Comparison of ENCODE assay signal across 2 cellular contexts in the genomic region with DNA sequence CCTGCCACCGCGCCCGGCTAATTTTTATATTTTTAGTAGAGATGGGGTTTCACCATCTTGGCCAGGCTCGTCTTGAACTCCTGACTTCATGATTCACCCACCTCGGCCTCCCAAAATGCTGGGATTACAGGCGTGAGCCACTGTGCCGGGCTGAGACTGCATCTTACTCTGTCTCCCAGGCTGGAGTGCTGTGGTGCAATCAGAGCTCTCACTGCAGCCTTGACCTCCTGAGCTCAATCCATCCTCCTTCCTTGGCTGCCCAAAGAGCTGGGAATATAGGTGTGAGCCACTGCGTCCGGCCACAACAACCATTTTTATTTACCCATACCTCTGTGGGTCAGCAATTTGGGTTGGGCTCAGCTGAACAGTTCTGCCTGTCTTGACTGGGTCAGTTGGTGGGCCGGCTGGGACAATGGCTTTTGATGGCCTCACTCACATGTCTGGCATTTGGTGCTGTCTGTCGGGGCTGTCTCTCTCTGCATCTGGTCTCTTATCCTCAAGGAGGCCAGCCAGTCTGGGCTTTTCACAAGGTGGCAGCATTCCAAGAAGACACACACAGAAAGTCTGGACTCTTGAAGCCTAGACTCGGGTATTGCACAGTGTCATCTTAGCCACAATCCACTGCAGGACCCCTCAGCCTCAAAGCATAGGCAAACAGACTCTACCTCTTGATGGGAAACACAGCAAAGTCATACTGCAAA.
TF ChIP-seq lines count a peak whose summit lies in the region.

No MANE protein-coding gene starts in this region.

TF ChIP-seq in HepG2, 621 proteins besides CTCF, POLR2A, EP300 and RAD21 (continues in another document):
- no peak for TF ChIP-seq ZNF674 (CRISPR knock-in tag; IDR thresholded peaks at IDR 0.05; ENCODE audit: low read depth)
- TF ChIP-seq CEBPB (IDR thresholded peaks at IDR 0.05; ENCODE audit: borderline replicate concordance, low read depth, low read length), result 0 out of 2 replicates have a peak, but pooled peaks have one; percentile 34
- TF ChIP-seq SALL1 (CRISPR knock-in tag; IDR thresholded peaks at IDR 0.05), result 0 out of 2 replicates have a peak, but pooled peaks have one; percentile 33
- TF ChIP-seq, protein P1, sequence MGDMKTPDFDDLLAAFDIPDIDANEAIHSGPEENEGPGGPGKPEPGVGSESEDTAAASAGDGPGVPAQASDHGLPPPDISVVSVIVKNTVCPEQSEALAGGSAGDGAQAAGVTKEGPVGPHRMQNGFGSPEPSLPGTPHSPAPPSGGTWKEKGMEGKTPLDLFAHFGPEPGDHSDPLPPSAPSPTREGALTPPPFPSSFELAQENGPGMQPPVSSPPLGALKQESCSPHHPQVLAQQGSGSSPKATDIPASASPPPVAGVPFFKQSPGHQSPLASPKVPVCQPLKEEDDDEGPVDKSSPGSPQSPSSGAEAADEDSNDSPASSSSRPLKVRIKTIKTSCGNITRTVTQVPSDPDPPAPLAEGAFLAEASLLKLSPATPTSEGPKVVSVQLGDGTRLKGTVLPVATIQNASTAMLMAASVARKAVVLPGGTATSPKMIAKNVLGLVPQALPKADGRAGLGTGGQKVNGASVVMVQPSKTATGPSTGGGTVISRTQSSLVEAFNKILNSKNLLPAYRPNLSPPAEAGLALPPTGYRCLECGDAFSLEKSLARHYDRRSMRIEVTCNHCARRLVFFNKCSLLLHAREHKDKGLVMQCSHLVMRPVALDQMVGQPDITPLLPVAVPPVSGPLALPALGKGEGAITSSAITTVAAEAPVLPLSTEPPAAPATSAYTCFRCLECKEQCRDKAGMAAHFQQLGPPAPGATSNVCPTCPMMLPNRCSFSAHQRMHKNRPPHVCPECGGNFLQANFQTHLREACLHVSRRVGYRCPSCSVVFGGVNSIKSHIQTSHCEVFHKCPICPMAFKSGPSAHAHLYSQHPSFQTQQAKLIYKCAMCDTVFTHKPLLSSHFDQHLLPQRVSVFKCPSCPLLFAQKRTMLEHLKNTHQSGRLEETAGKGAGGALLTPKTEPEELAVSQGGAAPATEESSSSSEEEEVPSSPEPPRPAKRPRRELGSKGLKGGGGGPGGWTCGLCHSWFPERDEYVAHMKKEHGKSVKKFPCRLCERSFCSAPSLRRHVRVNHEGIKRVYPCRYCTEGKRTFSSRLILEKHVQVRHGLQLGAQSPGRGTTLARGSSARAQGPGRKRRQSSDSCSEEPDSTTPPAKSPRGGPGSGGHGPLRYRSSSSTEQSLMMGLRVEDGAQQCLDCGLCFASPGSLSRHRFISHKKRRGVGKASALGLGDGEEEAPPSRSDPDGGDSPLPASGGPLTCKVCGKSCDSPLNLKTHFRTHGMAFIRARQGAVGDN (CRISPR knock-in tag; IDR thresholded peaks at IDR 0.05), result 0 out of 2 replicates have a peak, but pooled peaks have one; percentile 11
- TF ChIP-seq, protein P2, sequence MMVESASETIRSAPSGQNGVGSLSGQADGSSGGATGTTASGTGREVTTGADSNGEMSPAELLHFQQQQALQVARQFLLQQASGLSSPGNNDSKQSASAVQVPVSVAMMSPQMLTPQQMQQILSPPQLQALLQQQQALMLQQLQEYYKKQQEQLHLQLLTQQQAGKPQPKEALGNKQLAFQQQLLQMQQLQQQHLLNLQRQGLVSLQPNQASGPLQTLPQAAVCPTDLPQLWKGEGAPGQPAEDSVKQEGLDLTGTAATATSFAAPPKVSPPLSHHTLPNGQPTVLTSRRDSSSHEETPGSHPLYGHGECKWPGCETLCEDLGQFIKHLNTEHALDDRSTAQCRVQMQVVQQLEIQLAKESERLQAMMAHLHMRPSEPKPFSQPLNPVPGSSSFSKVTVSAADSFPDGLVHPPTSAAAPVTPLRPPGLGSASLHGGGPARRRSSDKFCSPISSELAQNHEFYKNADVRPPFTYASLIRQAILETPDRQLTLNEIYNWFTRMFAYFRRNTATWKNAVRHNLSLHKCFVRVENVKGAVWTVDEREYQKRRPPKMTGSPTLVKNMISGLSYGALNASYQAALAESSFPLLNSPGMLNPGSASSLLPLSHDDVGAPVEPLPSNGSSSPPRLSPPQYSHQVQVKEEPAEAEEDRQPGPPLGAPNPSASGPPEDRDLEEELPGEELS (CRISPR knock-in tag; IDR thresholded peaks at IDR 0.05), result 0 out of 2 replicates have a peak, but pooled peaks have one; percentile 21
- TF ChIP-seq, protein P3, sequence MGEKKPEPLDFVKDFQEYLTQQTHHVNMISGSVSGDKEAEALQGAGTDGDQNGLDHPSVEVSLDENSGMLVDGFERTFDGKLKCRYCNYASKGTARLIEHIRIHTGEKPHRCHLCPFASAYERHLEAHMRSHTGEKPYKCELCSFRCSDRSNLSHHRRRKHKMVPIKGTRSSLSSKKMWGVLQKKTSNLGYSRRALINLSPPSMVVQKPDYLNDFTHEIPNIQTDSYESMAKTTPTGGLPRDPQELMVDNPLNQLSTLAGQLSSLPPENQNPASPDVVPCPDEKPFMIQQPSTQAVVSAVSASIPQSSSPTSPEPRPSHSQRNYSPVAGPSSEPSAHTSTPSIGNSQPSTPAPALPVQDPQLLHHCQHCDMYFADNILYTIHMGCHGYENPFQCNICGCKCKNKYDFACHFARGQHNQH (CRISPR knock-in tag; IDR thresholded peaks at IDR 0.05), result no peak
- no peak for TF ChIP-seq CREB1 (IDR thresholded peaks at IDR 0.05)
- TF ChIP-seq CREB1 (CRISPR knock-in tag; IDR thresholded peaks at IDR 0.05), result no peak
- TF ChIP-seq ZNF451 (CRISPR knock-in tag; IDR thresholded peaks at IDR 0.05), result no peak
- no peak for TF ChIP-seq MED1 (CRISPR knock-in tag; IDR thresholded peaks at IDR 0.05)
- TF ChIP-seq ZFAT (CRISPR knock-in tag; conservative IDR thresholded peaks at IDR 0.05), result no peak
- TF ChIP-seq HNF4A (CRISPR knock-in tag; IDR thresholded peaks at IDR 0.05), result peak; percentile 37; the same call in 1 of the 2 replicates
- TF ChIP-seq ZC3H4 (CRISPR knock-in tag; IDR thresholded peaks at IDR 0.05; ENCODE audit: borderline replicate concordance), result no peak
- TF ChIP-seq CENPT (CRISPR knock-in tag; IDR thresholded peaks at IDR 0.05; ENCODE audit: low read depth), result no peak
- TF ChIP-seq, protein P4, sequence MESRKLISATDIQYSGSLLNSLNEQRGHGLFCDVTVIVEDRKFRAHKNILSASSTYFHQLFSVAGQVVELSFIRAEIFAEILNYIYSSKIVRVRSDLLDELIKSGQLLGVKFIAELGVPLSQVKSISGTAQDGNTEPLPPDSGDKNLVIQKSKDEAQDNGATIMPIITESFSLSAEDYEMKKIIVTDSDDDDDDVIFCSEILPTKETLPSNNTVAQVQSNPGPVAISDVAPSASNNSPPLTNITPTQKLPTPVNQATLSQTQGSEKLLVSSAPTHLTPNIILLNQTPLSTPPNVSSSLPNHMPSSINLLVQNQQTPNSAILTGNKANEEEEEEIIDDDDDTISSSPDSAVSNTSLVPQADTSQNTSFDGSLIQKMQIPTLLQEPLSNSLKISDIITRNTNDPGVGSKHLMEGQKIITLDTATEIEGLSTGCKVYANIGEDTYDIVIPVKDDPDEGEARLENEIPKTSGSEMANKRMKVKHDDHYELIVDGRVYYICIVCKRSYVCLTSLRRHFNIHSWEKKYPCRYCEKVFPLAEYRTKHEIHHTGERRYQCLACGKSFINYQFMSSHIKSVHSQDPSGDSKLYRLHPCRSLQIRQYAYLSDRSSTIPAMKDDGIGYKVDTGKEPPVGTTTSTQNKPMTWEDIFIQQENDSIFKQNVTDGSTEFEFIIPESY (CRISPR knock-in tag; IDR thresholded peaks at IDR 0.05), result no peak
- TF ChIP-seq GATA4 (IDR thresholded peaks at IDR 0.05; ENCODE audit: borderline replicate concordance, low read depth), result no peak
- no peak for TF ChIP-seq ZNF777 (CRISPR knock-in tag; IDR thresholded peaks at IDR 0.05)
- TF ChIP-seq HHEX (CRISPR knock-in tag; IDR thresholded peaks at IDR 0.05), result no peak
- TF ChIP-seq ZNF746 (CRISPR knock-in tag; IDR thresholded peaks at IDR 0.05), result no peak

TF ChIP-seq in GM23338, 12 proteins besides CTCF, POLR2A, EP300 and RAD21:
- TF ChIP-seq, protein P5, sequence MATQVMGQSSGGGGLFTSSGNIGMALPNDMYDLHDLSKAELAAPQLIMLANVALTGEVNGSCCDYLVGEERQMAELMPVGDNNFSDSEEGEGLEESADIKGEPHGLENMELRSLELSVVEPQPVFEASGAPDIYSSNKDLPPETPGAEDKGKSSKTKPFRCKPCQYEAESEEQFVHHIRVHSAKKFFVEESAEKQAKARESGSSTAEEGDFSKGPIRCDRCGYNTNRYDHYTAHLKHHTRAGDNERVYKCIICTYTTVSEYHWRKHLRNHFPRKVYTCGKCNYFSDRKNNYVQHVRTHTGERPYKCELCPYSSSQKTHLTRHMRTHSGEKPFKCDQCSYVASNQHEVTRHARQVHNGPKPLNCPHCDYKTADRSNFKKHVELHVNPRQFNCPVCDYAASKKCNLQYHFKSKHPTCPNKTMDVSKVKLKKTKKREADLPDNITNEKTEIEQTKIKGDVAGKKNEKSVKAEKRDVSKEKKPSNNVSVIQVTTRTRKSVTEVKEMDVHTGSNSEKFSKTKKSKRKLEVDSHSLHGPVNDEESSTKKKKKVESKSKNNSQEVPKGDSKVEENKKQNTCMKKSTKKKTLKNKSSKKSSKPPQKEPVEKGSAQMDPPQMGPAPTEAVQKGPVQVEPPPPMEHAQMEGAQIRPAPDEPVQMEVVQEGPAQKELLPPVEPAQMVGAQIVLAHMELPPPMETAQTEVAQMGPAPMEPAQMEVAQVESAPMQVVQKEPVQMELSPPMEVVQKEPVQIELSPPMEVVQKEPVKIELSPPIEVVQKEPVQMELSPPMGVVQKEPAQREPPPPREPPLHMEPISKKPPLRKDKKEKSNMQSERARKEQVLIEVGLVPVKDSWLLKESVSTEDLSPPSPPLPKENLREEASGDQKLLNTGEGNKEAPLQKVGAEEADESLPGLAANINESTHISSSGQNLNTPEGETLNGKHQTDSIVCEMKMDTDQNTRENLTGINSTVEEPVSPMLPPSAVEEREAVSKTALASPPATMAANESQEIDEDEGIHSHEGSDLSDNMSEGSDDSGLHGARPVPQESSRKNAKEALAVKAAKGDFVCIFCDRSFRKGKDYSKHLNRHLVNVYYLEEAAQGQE (IDR thresholded peaks at IDR 0.05; ENCODE audit: unreplicated experiment), result no peak
- TF ChIP-seq JUNB (IDR thresholded peaks at IDR 0.05; ENCODE audit: unreplicated experiment) (no peak), ZNF114 (CRISPR knock-in tag; IDR thresholded peaks at IDR 0.05) (no peak)
